10 cellular contexts compared by ENCODE assay signal in genomic region chr22:35971418-35972119, GRCh38. TPM values are rescaled to one million over a fixed set of nuclear protein-coding genes. Genes with fewer than 3 reads are reported as not detected.
DNase-seq lines count a peak whose midpoint lies in the region; ATAC-seq, FAIRE-seq and TF ChIP-seq lines count a peak whose summit lies in the region.
"Had no signal": no experiment of that assay in that cellular context is flagged by ENCODE, and none has a peak within 500 bp of the region (broad histone marks: within the 10 kb centered on the region; RNA-seq: fewer than 3 reads in every experiment).

No MANE protein-coding gene starts in this region.

- H3K4me1 ChIP-seq in mesodermal cell (ENCODE audit: control insufficient read depth, insufficient read depth, low read length, poor library complexity, severe bottlenecking) = peaks cover 51% of the 10 kb centered on the region

- no peak for TF ChIP-seq POLR2A in GM12891 (IDR thresholded peaks at IDR 0.05; ENCODE audit: low read depth, low read length)

- CTCF ChIA-PET in AG04449 (lab: Yijun Ruan, JAX) = interaction anchor here (1.3 to 3.1 kb wide), 3 partner anchors 11 to 94 kb away, joined by 3 to 21 read pairs (median 3); no protein-coding TSS in a partner anchor

- no peaks in the 10 kb centered on the region for H3K9me3 Mint-ChIP-seq in chondrocyte (ENCODE audit: low read depth)

- H3K27ac Mint-ChIP-seq in chondrocyte (ENCODE audit: unreplicated experiment) = peak overlapping the region; percentile 93
- H3K27ac Mint-ChIP-seq: activated CD8-positive, alpha-beta memory T cell treated with anti-CD3 and anti-CD28 coated beads, Interleukin-2, amount 10 ng/mL, durations not matched to agents 7 days and 5 days had no signal

- no peaks in the 10 kb centered on the region for H3K36me3 Mint-ChIP-seq in chondrocyte (ENCODE audit: low read depth)
- H3K36me3 Mint-ChIP-seq: activated CD8-positive, alpha-beta memory T cell treated with anti-CD3 and anti-CD28 coated beads, Interleukin-2, amount 10 ng/mL, durations not matched to agents 7 days and 5 days had no signal

- no peak overlapping the region for H3K4me3 ChIP-seq in AG04449 (ENCODE audit: low read depth, low read length)
- H3K4me3 ChIP-seq in mesodermal cell (ENCODE audit: extremely low read depth, insufficient read depth, low read length, poor library complexity, severe bottlenecking) = no peak overlapping the region

- peaks cover 77% of the 10 kb centered on the region for H3K4me1 Mint-ChIP-seq in chondrocyte (ENCODE audit: low read depth)
- H3K4me1 Mint-ChIP-seq: activated CD8-positive, alpha-beta memory T cell treated with anti-CD3 and anti-CD28 coated beads, Interleukin-2, amount 10 ng/mL, durations not matched to agents 7 days and 5 days had no signal

- no peak for TF ChIP-seq CTCF in AG04449 (IDR thresholded peaks at IDR 0.05; ENCODE audit: insufficient read depth, low read length, missing control alignments)
- no peak for TF ChIP-seq CTCF in chondrocyte (IDR thresholded peaks at IDR 0.05)

- POLR2A ChIA-PET in AG04449 (lab: Yijun Ruan, JAX) = interaction anchor here (0.5 to 2.0 kb wide), 8 partner anchors 10 to 160 kb away, joined by 3 to 11 read pairs (median 4); partner anchors contain the start of gene RBFOX2

- 32 to 48% methylated on average over 2 of the region's 3 CpGs for WGBS in mesodermal cell (ENCODE audit: insufficient coverage in 2 of 2), 2 experiments

- H3K36me3 ChIP-seq in mesodermal cell (ENCODE audit: control insufficient read depth, insufficient read depth, low read length) = peaks cover 4% of the 10 kb centered on the region

- no peaks in the 10 kb centered on the region for H3K9me3 ChIP-seq in mesodermal cell (ENCODE audit: control insufficient read depth, low read length)

- H3K27ac ChIP-seq in mesodermal cell (ENCODE audit: low read depth, low read length, severe bottlenecking) = peak overlapping the region; percentile 87

- ATAC-seq in HG03095 (IDR thresholded peaks at IDR 0.05; ENCODE audit: unreplicated experiment) = no peak
- ATAC-seq: activated CD8-positive, alpha-beta memory T cell treated with anti-CD3 and anti-CD28 coated beads, Interleukin-2, amount 10 ng/mL, durations not matched to agents 7 days and 5 days; HCT116 had no signal

- H3K27me3 Mint-ChIP-seq in chondrocyte (ENCODE audit: low read depth) = no peaks in the 10 kb centered on the region

- FAIRE-seq in GM12891 (lab: Jason Lieb, UNC) = no peak

- DNase-seq in AG04449 (ENCODE audit: low read depth, low spot score) (peak; percentile 68), HT1080 (ENCODE audit: low read depth) (peak; percentile 77), chondrocyte (ENCODE audit: low spot score) (no peak), GM12891 (ENCODE audit: insufficient read length, low spot score) (no peak), kidney tubule cell (ENCODE audit: low spot score) (no peak), HPDE6-E6E7 (ENCODE audit: extremely low spot score) (no peak)
- DNase-seq: activated CD8-positive, alpha-beta memory T cell treated with anti-CD3 and anti-CD28 coated beads, Interleukin-2, amount 10 ng/mL, durations not matched to agents 7 days and 5 days had no signal

- H3K4me3 Mint-ChIP-seq in chondrocyte (ENCODE audit: unreplicated experiment) = peak overlapping the region; percentile 17
- H3K4me3 Mint-ChIP-seq: activated CD8-positive, alpha-beta memory T cell treated with anti-CD3 and anti-CD28 coated beads, Interleukin-2, amount 10 ng/mL, durations not matched to agents 7 days and 5 days had no signal

TF ChIP-seq in GM12891, 5 proteins besides CTCF, POLR2A, EP300 and RAD21:
- TF ChIP-seq POLR2AphosphoS5 (IDR thresholded peaks at IDR 0.05; ENCODE audit: low read depth, low read length) (no peak), PAX5 (IDR thresholded peaks at IDR 0.05; ENCODE audit: insufficient read depth, low read length, severe bottlenecking) (no peak), POU2F2 (IDR thresholded peaks at IDR 0.05; ENCODE audit: low read depth, low read length) (no peak), TAF1 (IDR thresholded peaks at IDR 0.05; ENCODE audit: low read depth, low read length) (no peak), SPI1 (IDR thresholded peaks at IDR 0.05; ENCODE audit: low read depth, low read length) (no peak)

RNA-seq across cellular contexts. Expression of gene RBFOX2, which starts 57.1 kb away (rescaled TPM):
- total RNA-seq in HT1080 (2014; rRNA removed; shearing (Covaris generic)) = 87.3 and 97.4 TPM in 2 replicates
- 58.6 and 74.5 TPM in 2 replicates for polyA plus RNA-seq in HT1080 (2015; cell fraction: cytosol; rRNA removed)
- polyA plus RNA-seq in HT1080 (2015; cell fraction: nucleus; rRNA removed) = 88.5 and 93.6 TPM in 2 replicates
- 140 to 148 TPM (median 147 TPM) in 3 replicates for total RNA-seq in chondrocyte
- 183 TPM for polyA plus RNA-seq in mesodermal cell (2013, experiment 1 of 2)
- polyA plus RNA-seq in mesodermal cell (2013, experiment 2 of 2) = 165 TPM
- polyA plus RNA-seq in GM12891 (2012; ENCODE audit: low read depth, missing spikeins) = 0.09 TPM

Comparison
In these comparisons a context has a peak if more than half of its experiments do, and no peak if none do; other contexts are left out.
1. DNase-seq: peak in AG04449 (single experiment) and HT1080 (single experiment); none in chondrocyte (single experiment), GM12891 (single experiment), kidney tubule cell (single experiment) and HPDE6-E6E7 (single experiment).